ENCODE assay signal across 11 cellular contexts in the genomic region with DNA sequence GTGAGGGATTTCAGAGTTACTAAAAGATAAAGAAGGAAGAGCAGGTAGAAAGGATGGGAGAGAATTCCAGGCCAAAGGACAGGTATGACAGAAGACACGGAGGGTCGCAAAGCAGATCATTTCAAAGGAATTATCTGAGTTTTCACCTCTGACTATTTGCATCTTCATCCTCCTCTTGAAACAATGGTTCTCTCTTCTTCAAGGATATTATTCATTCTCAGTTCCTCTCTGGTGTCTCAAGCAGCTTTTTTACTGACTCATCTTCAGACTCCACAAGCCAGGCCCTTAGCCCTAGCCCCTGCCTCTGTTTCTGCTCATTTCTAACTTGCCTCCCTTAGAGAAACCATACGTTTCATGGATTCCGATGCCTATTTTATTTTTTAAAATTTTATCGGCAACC. TPM values are rescaled to one million over a fixed set of nuclear protein-coding genes. Genes with fewer than 3 reads are reported as not detected.
DNase-seq lines count a peak whose midpoint lies in the region; ATAC-seq lines count a peak whose summit lies in the region.
"Had no signal": no experiment of that assay in that cellular context is flagged by ENCODE, and none has a peak within 500 bp of the region (broad histone marks: within the 10 kb centered on the region; RNA-seq: fewer than 3 reads in every experiment).

No MANE protein-coding gene starts in this region.

- peak overlapping the region; percentile 22 for H3K27ac Mint-ChIP-seq in activated naive CD8-positive, alpha-beta T cell treated with anti-CD3 and anti-CD28 coated beads, Interleukin-2, amount 10 ng/mL, durations not matched to agents 7 days and 5 days
- no peak overlapping the region for H3K27ac Mint-ChIP-seq in activated naive CD8-positive, alpha-beta T cell treated with anti-CD3 and anti-CD28 coated beads for 36 hours
- peak overlapping the region; percentile 40 for H3K27ac Mint-ChIP-seq in stimulated activated memory B cell treated with anti-CD40 and anti-IgM and Interleukin-4, amounts not matched to agents 10 μg/mL and 1 μg/mL and 100 μg/mL, for 72 hours

- no peak overlapping the region for H3K4me3 Mint-ChIP-seq in activated naive CD8-positive, alpha-beta T cell treated with anti-CD3 and anti-CD28 coated beads, Interleukin-2, amount 10 ng/mL, durations not matched to agents 7 days and 5 days
- H3K4me3 Mint-ChIP-seq in activated naive CD8-positive, alpha-beta T cell treated with anti-CD3 and anti-CD28 coated beads for 36 hours: no peak overlapping the region
- no peak overlapping the region for H3K4me3 Mint-ChIP-seq in stimulated activated memory B cell treated with anti-CD40 and anti-IgM and Interleukin-4, amounts not matched to agents 10 μg/mL and 1 μg/mL and 100 μg/mL, for 72 hours
- H3K4me3 Mint-ChIP-seq: activated CD8-positive, alpha-beta T cell treated with anti-CD3 and anti-CD28 coated beads for 36 hours had no signal

- ATAC-seq in activated naive CD8-positive, alpha-beta T cell treated with anti-CD3 and anti-CD28 coated beads, Interleukin-2, amount 10 ng/mL, durations not matched to agents 7 days and 5 days (ENCODE audit: low read depth): no peak
- ATAC-seq in HG02571 (IDR thresholded peaks at IDR 0.05; ENCODE audit: unreplicated experiment) (peak; percentile 91), HG03565 (IDR thresholded peaks at IDR 0.05; ENCODE audit: unreplicated experiment) (peak; percentile 92)
- ATAC-seq in stimulated activated memory B cell treated with anti-CD40 and anti-IgM and Interleukin-4, amounts not matched to agents 10 μg/mL and 1 μg/mL and 100 μg/mL, for 72 hours: peak; percentile 91
- ATAC-seq: activated CD8-positive, alpha-beta T cell treated with anti-CD3 and anti-CD28 coated beads for 36 hours; left lung had no signal

- H3K4me1 Mint-ChIP-seq in activated naive CD8-positive, alpha-beta T cell treated with anti-CD3 and anti-CD28 coated beads, Interleukin-2, amount 10 ng/mL, durations not matched to agents 7 days and 5 days: peaks cover 23% of the 10 kb centered on the region
- H3K4me1 Mint-ChIP-seq in activated naive CD8-positive, alpha-beta T cell treated with anti-CD3 and anti-CD28 coated beads for 36 hours: peaks cover 15% of the 10 kb centered on the region
- H3K4me1 Mint-ChIP-seq in stimulated activated memory B cell treated with anti-CD40 and anti-IgM and Interleukin-4, amounts not matched to agents 10 μg/mL and 1 μg/mL and 100 μg/mL, for 72 hours: peaks cover 38% of the 10 kb centered on the region

- DNase-seq in activated naive CD8-positive, alpha-beta T cell treated with anti-CD3 and anti-CD28 coated beads, Interleukin-2, amount 10 ng/mL, durations not matched to agents 7 days and 5 days: no peak
- DNase-seq in activated naive CD8-positive, alpha-beta T cell treated with anti-CD3 and anti-CD28 coated beads for 36 hours: no peak
- DNase-seq in activated CD4-positive, alpha-beta T cell treated with anti-CD3 and anti-CD28 coated beads for 4 hours: no peak
- DNase-seq in NCI-H146 treated with DMSO at 0.1 percent for 48 hours (lab: John Stamatoyannopoulos, UW; ENCODE audit: unreplicated experiment): no peak
- DNase-seq in hippocampal formation (lab: John Stamatoyannopoulos, UW): no peak
- DNase-seq: activated CD8-positive, alpha-beta T cell treated with anti-CD3 and anti-CD28 coated beads for 36 hours; left lung; NCI-H774 had no signal

- H3K9me3 Mint-ChIP-seq in activated naive CD8-positive, alpha-beta T cell treated with anti-CD3 and anti-CD28 coated beads, Interleukin-2, amount 10 ng/mL, durations not matched to agents 7 days and 5 days: no peaks in the 10 kb centered on the region
- H3K9me3 Mint-ChIP-seq in activated naive CD8-positive, alpha-beta T cell treated with anti-CD3 and anti-CD28 coated beads for 36 hours: no peaks in the 10 kb centered on the region
- H3K9me3 Mint-ChIP-seq in stimulated activated memory B cell treated with anti-CD40 and anti-IgM and Interleukin-4, amounts not matched to agents 10 μg/mL and 1 μg/mL and 100 μg/mL, for 72 hours: no peaks in the 10 kb centered on the region
- H3K9me3 Mint-ChIP-seq: activated CD8-positive, alpha-beta T cell treated with anti-CD3 and anti-CD28 coated beads for 36 hours had no signal

- POLR2A ChIA-PET in activated naive CD8-positive, alpha-beta T cell treated with anti-CD3 and anti-CD28 coated beads, Interleukin-2, amount 10 ng/mL, durations not matched to agents 7 days and 5 days (lab: Charles Lee): no interaction called here

- peaks cover 46% of the 10 kb centered on the region for H3K36me3 Mint-ChIP-seq in activated naive CD8-positive, alpha-beta T cell treated with anti-CD3 and anti-CD28 coated beads, Interleukin-2, amount 10 ng/mL, durations not matched to agents 7 days and 5 days
- peaks cover 25% of the 10 kb centered on the region for H3K36me3 Mint-ChIP-seq in activated naive CD8-positive, alpha-beta T cell treated with anti-CD3 and anti-CD28 coated beads for 36 hours
- H3K36me3 Mint-ChIP-seq in stimulated activated memory B cell treated with anti-CD40 and anti-IgM and Interleukin-4, amounts not matched to agents 10 μg/mL and 1 μg/mL and 100 μg/mL, for 72 hours: peaks cover 50% of the 10 kb centered on the region

- H3K27me3 Mint-ChIP-seq in activated naive CD8-positive, alpha-beta T cell treated with anti-CD3 and anti-CD28 coated beads, Interleukin-2, amount 10 ng/mL, durations not matched to agents 7 days and 5 days: no peaks in the 10 kb centered on the region
- H3K27me3 Mint-ChIP-seq in activated naive CD8-positive, alpha-beta T cell treated with anti-CD3 and anti-CD28 coated beads for 36 hours: no peaks in the 10 kb centered on the region
- H3K27me3 Mint-ChIP-seq in stimulated activated memory B cell treated with anti-CD40 and anti-IgM and Interleukin-4, amounts not matched to agents 10 μg/mL and 1 μg/mL and 100 μg/mL, for 72 hours: no peaks in the 10 kb centered on the region
- H3K27me3 Mint-ChIP-seq: activated CD8-positive, alpha-beta T cell treated with anti-CD3 and anti-CD28 coated beads for 36 hours had no signal

RNA-seq across cellular contexts. Expression of a gene that starts 15.0 kb away (rescaled TPM):
- total RNA-seq in activated naive CD8-positive, alpha-beta T cell treated with anti-CD3 and anti-CD28 coated beads, Interleukin-2, amount 10 ng/mL, durations not matched to agents 7 days and 5 days: 10 to 100 TPM; 28.1 to 33.9 TPM
- total RNA-seq in activated naive CD8-positive, alpha-beta T cell treated with anti-CD3 and anti-CD28 coated beads for 36 hours: 10 to 100 TPM; 18.3 to 19.2 TPM

RNA-seq across cellular contexts. Expression of a gene that starts 34.1 kb away (rescaled TPM):
- 10 to 100 TPM; 20.1 to 20.3 TPM for total RNA-seq in activated naive CD8-positive, alpha-beta T cell treated with anti-CD3 and anti-CD28 coated beads, Interleukin-2, amount 10 ng/mL, durations not matched to agents 7 days and 5 days
- total RNA-seq in activated naive CD8-positive, alpha-beta T cell treated with anti-CD3 and anti-CD28 coated beads for 36 hours: 10 to 100 TPM; 17.4 to 17.8 TPM
